In the genomic region with DNA sequence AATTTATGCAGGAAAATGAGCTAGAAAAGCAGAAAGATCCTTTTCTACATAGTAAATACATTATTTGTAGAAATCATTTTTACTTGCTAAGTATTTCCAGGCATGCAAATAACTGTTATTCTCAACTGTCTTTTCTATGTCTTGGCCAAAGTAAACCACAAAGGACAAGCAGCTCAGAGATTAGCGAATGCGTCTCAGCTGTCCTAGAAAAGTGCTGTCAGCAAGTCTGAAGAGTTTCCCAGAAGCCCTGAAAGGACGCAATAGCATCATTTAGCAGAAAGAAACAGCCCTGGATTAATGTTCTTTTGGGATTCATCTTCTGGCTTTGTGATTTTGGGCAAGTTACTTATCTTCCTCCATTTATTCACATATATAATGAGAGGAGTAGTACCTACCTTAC, we compare ENCODE assay signal across 20 cellular contexts.
"Had no signal": no experiment of that assay in that cellular context is flagged by ENCODE, and none has a peak within 500 bp of the region (broad histone marks: within the 10 kb centered on the region; RNA-seq: fewer than 3 reads in every experiment).

No MANE protein-coding gene starts in this region.

- H3K27ac ChIP-seq: cardiac muscle cell, Peyer's patch, SK-N-MC, WERI-Rb-1 had no signal

- H3K27me3 ChIP-seq: cardiac muscle cell, Peyer's patch had no signal

- DNase-seq: activated CD4-positive, alpha-beta memory T cell treated with anti-CD3 and anti-CD28 coated beads, Interleukin-2, amount 10 ng/mL, durations not matched to agents 7 days and 5 days; activated CD4-positive, alpha-beta T cell treated with anti-CD3 and anti-CD28 coated beads for 36 hours; activated CD4-positive, alpha-beta T cell treated with anti-CD3 and anti-CD28 coated beads, Interleukin-2, amount 50 U/mL, for 1 hour; activated gamma-delta T cell; activated naive CD4-positive, alpha-beta T cell treated with anti-CD3 and anti-CD28 coated beads for 36 hours; activated T-cell treated with anti-CD3 and anti-CD28 coated beads for 4 hours; activated T-cell treated with anti-CD3 and anti-CD28 coated beads, Interleukin-2, amount 50 U/mL, for 48 hours; amygdala; NCI-H1105 treated with DMSO at 0.1 percent for 48 hours; NCI-H146; NCI-H187 treated with DMSO at 0.1 percent for 48 hours; NCI-H2081 treated with DMSO at 0.1 percent for 48 hours; NCI-H446; NCI-H524; Peyer's patch; T-cell; T-helper 2 cell; WERI-Rb-1 had no signal

- H3K9me3 ChIP-seq: Peyer's patch had no signal

- H3K4me1 ChIP-seq: Peyer's patch had no signal

- H3K36me3 ChIP-seq: cardiac muscle cell, Peyer's patch, WERI-Rb-1 had no signal

- H3K4me3 ChIP-seq: cardiac muscle cell, Peyer's patch, SK-N-MC had no signal
